In the genomic region with DNA sequence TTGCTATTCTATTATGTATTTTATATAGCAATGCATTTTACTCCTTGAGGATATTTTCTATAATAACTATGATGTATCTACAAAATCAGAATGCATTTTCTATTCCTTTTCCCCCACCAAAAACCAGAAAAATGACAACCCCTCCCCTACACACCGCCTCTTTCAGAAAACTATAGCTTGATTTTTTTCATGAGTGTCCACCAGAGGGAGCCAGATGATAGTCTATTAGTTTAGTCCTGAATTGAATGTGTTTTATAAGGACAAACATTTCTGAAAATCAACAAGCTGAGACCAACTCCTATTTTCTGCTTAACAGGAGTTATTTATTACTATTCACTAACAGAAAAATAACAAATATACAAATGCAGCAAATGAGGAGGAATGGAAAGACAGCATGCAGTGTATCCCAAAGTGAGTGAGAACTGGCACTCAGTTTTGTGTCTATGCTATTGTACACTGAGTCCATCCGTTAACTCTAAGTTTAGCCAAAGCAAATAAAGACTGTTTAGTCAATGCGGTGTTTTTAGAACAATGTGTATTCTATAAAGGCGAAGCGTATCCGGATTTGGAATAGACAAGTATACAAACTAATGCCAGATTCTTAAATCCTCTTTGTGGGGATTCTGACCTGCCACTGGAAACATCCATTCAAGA, we compare ENCODE assay signal across 8 cellular contexts.
A peak's percentile ranks its signal among the peaks of the same experiment; 100 is the strongest.
DNase-seq lines count a peak whose midpoint lies in the region; ATAC-seq, FAIRE-seq and TF ChIP-seq lines count a peak whose summit lies in the region.

No MANE protein-coding gene starts in this region.

- no peak overlapping the region for H3K4me3 ChIP-seq in epithelial cell of esophagus (ENCODE audit: low read length)

- H3K4me3 Mint-ChIP-seq in natural killer cell = no peak overlapping the region

- H3K27me3 Mint-ChIP-seq in natural killer cell (ENCODE audit: low read depth in 2 of 2) = no peaks in the 10 kb centered on the region

- DNase-seq in Daoy (ENCODE audit: low read depth) (peak; percentile 59), NAMALWA (ENCODE audit: low spot score) (peak; percentile 75), T-helper 9 cell (peak; percentile 25), epithelial cell of esophagus (ENCODE audit: low read depth) (peak; percentile 64), natural killer cell (no peak)

- peak; percentile 95 for FAIRE-seq in A204.1 (lab: Jason Lieb, UNC)

- H3K9me3 Mint-ChIP-seq in natural killer cell = no peaks in the 10 kb centered on the region

- no peaks in the 10 kb centered on the region for H3K36me3 Mint-ChIP-seq in natural killer cell

- H3K4me1 Mint-ChIP-seq in natural killer cell = peaks cover 50 to 55% of the 10 kb centered on the region in 2 donors

- TF ChIP-seq CTCF in epithelial cell of esophagus (IDR thresholded peaks at IDR 0.05; ENCODE audit: insufficient read depth, low read depth, low read length, missing control alignments) (peak; percentile 54), natural killer cell (IDR thresholded peaks at IDR 0.05) (peak; percentile 95)

- intact Hi-C loops in natural killer cell (cut with micrococcal nuclease) = loop anchor here (1.0 to 5.0 kb wide), 2 partner anchors 343 to 420 kb away; a partner anchor contains a TSS

- peak in 1 of 3 donors; percentile 45 for ATAC-seq in natural killer cell
- ATAC-seq in HG03135 (IDR thresholded peaks at IDR 0.05; ENCODE audit: unreplicated experiment) = no peak
- ATAC-seq in GM19397 (IDR thresholded peaks at IDR 0.05; ENCODE audit: unreplicated experiment) = no peak

- peak overlapping the region; percentile 91 to 92 for H3K27ac Mint-ChIP-seq in natural killer cell
